In the genomic region with DNA sequence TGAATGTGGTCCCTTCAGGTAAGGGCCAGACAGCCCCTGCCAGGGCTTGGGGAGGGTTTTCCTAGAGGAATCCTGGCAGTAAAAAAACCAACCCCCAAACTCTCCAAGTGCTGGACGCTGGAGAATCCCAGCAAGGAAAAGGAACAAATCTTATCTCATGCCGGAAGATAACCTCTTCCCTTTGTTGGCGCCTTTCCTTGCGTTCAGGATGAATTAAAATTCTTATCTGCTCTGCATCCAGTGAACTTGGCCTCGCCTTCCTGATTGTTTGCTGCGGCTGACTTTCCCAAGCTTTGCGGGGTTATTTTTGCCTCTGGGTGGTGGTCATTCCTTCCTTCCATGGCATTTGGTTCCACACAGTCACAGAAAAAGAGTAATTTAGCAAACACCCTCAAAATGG, we compare ENCODE assay signal across 9 cellular contexts.
DNase-seq lines count a peak whose midpoint lies in the region; ATAC-seq and TF ChIP-seq lines count a peak whose summit lies in the region.
"Had no signal": no experiment of that assay in that cellular context is flagged by ENCODE, and none has a peak within 500 bp of the region (broad histone marks: within the 10 kb centered on the region; RNA-seq: fewer than 3 reads in every experiment).

No MANE protein-coding gene starts in this region.

- H3K4me1 ChIP-seq in ectodermal cell (ENCODE audit: control insufficient read depth, insufficient read depth, low read length) (peaks cover 16% of the 10 kb centered on the region), vagina (peaks cover 26% of the 10 kb centered on the region)

- WGBS in ectodermal cell, 2 experiments = 8 to 10% methylated on average over 7 of the region's 7 CpGs

- H3K4me1 Mint-ChIP-seq in stimulated activated naive CD8-positive, alpha-beta T cell treated with anti-CD3 and anti-CD28 coated beads, Interleukin-15, Interleukin-2, amounts not matched to agents 100 ng/mL and 50 ng/mL, for 24 hours (ENCODE audit: low read depth) = peaks cover 17% of the 10 kb centered on the region

- no peak for TF ChIP-seq POLR2A in vagina (IDR thresholded peaks at IDR 0.05)

- intact Hi-C loops in vagina (cut with DNase I) = no loop called here

- H3K9me3 Mint-ChIP-seq in stimulated activated naive CD8-positive, alpha-beta T cell treated with anti-CD3 and anti-CD28 coated beads, Interleukin-15, Interleukin-2, amounts not matched to agents 100 ng/mL and 50 ng/mL, for 24 hours = peaks cover 5% of the 10 kb centered on the region

- no peak overlapping the region for H3K27ac Mint-ChIP-seq in stimulated activated naive CD8-positive, alpha-beta T cell treated with anti-CD3 and anti-CD28 coated beads, Interleukin-15, Interleukin-2, amounts not matched to agents 100 ng/mL and 50 ng/mL, for 24 hours

- peaks cover 51% of the 10 kb centered on the region for H3K27me3 ChIP-seq in ectodermal cell (ENCODE audit: control insufficient read depth, insufficient read depth, low read length, poor library complexity, severe bottlenecking)
- no peaks in the 10 kb centered on the region for H3K27me3 ChIP-seq in vagina

- H3K27me3 Mint-ChIP-seq in stimulated activated naive CD8-positive, alpha-beta T cell treated with anti-CD3 and anti-CD28 coated beads, Interleukin-15, Interleukin-2, amounts not matched to agents 100 ng/mL and 50 ng/mL, for 24 hours = peaks cover 34% of the 10 kb centered on the region

- H3K9me3 ChIP-seq in ectodermal cell (ENCODE audit: control insufficient read depth, low read length) = no peaks in the 10 kb centered on the region
- peaks cover 5% of the 10 kb centered on the region for H3K9me3 ChIP-seq in vagina

- H3K4me3 ChIP-seq in ectodermal cell (ENCODE audit: insufficient read depth, low read depth, low read length) (peak overlapping the region; percentile 14), vagina (peak overlapping the region in 1 of 2 donors; percentile 56)

- no peak for ATAC-seq in stimulated activated naive CD8-positive, alpha-beta T cell treated with anti-CD3 and anti-CD28 coated beads, Interleukin-15, Interleukin-2, amounts not matched to agents 100 U/mL and 50 U/mL, for 24 hours
- ATAC-seq in HG02588 (IDR thresholded peaks at IDR 0.05; ENCODE audit: unreplicated experiment) (no peak), HG03442 (IDR thresholded peaks at IDR 0.05; ENCODE audit: unreplicated experiment) (no peak)

- H3K27ac ChIP-seq in ectodermal cell (ENCODE audit: insufficient read depth, low read depth, low read length, poor library complexity, severe bottlenecking) (no peak overlapping the region), vagina (peak overlapping the region; percentile 81)
- H3K27ac ChIP-seq: SK-N-MC had no signal

- H3K36me3 Mint-ChIP-seq in stimulated activated naive CD8-positive, alpha-beta T cell treated with anti-CD3 and anti-CD28 coated beads, Interleukin-15, Interleukin-2, amounts not matched to agents 100 ng/mL and 50 ng/mL, for 24 hours (ENCODE audit: low read depth) = no peaks in the 10 kb centered on the region

- DNase-seq in stimulated activated naive CD8-positive, alpha-beta T cell treated with anti-CD3 and anti-CD28 coated beads, Interleukin-15, Interleukin-2, amounts not matched to agents 100 U/mL and 50 U/mL, for 24 hours = no peak
- peak; percentile 20 for DNase-seq in mesenteric fat pad (ENCODE audit: low spot score)
- no peak for DNase-seq in vagina (ENCODE audit: extremely low spot score in 2 of 2)
- no peak for DNase-seq in DMS153 (lab: John Stamatoyannopoulos, UW)

- TF ChIP-seq CTCF in vagina (IDR thresholded peaks at IDR 0.05) = no peak

- H3K4me3 Mint-ChIP-seq in stimulated activated naive CD8-positive, alpha-beta T cell treated with anti-CD3 and anti-CD28 coated beads, Interleukin-15, Interleukin-2, amounts not matched to agents 100 ng/mL and 50 ng/mL, for 24 hours = peak overlapping the region; percentile 42

- H3K36me3 ChIP-seq in ectodermal cell (ENCODE audit: control insufficient read depth, insufficient read depth, low read length) (no peaks in the 10 kb centered on the region), vagina (no peaks in the 10 kb centered on the region)
